Comparison of ENCODE assay signal across 17 cellular contexts in the genomic region with DNA sequence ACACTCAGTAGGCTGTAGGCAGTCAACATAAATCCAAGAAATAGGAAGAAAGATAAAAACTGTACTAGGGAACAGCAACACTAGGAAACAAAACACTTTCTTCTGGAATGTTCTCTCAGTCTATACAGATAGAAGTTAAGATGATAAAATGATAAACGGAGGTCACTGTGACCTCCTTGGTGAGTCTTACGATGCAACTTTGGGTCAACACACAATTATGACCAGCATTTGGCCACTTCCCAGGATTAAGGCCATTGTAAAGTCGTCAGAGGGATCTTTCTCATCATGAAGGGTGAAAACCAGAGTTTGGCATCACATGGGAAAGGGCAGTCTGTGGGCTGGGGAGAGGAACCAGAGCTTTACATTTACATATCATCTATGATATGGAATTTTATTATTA. TPM values are rescaled to one million over a fixed set of nuclear protein-coding genes. Genes with fewer than 3 reads are reported as not detected.
"Had no signal": no experiment of that assay in that cellular context is flagged by ENCODE, and none has a peak within 500 bp of the region (broad histone marks: within the 10 kb centered on the region; RNA-seq: fewer than 3 reads in every experiment).

No MANE protein-coding gene starts in this region.

- H3K4me3 Mint-ChIP-seq: activated CD8-positive, alpha-beta T cell treated with anti-CD3 and anti-CD28 coated beads, Interleukin-2, amount 10 ng/mL, durations not matched to agents 7 days and 5 days; activated T-helper 1 cell treated with anti-CD3 and anti-CD28 coated beads, Interleukin-12 subunit alpha, Interleukin-12 subunit beta, Interleukin-2, Interleukin-4 antibody, amounts not matched to agents 30 ng/mL and 10 ng/mL and 1 ng/mL, durations not matched to agents 14 hours and 24 hours and 36 hours; neural crest cell had no signal

- H3K27me3 ChIP-seq: heart left ventricle, stomach had no signal

- ATAC-seq: activated CD8-positive, alpha-beta T cell treated with anti-CD3 and anti-CD28 coated beads, Interleukin-2, amount 10 ng/mL, durations not matched to agents 7 days and 5 days; heart left ventricle; left lobe of liver had no signal

- H3K9me3 ChIP-seq: heart left ventricle, stomach, thoracic aorta had no signal

- H3K9me3 Mint-ChIP-seq: activated T-helper 1 cell treated with anti-CD3 and anti-CD28 coated beads, Interleukin-12 subunit alpha, Interleukin-12 subunit beta, Interleukin-2, Interleukin-4 antibody, amounts not matched to agents 30 ng/mL and 10 ng/mL and 1 ng/mL, durations not matched to agents 14 hours and 24 hours and 36 hours; neural crest cell had no signal

- DNase-seq: activated CD8-positive, alpha-beta T cell treated with anti-CD3 and anti-CD28 coated beads, Interleukin-2, amount 10 ng/mL, durations not matched to agents 7 days and 5 days; activated naive CD4-positive, alpha-beta T cell; central memory CD4-positive, alpha-beta T cell; cortex of kidney; effector CD8-positive, alpha-beta T cell; heart left ventricle; islet precursor cell; mammary epithelial cell; retina; stimulated activated CD4-positive, alpha-beta T cell treated with anti-CD3 and anti-CD28 coated beads, Interleukin-4, amount 100 ng/mL, for 4 hours; stomach had no signal

- H3K27ac Mint-ChIP-seq: activated CD8-positive, alpha-beta T cell treated with anti-CD3 and anti-CD28 coated beads, Interleukin-2, amount 10 ng/mL, durations not matched to agents 7 days and 5 days; activated T-helper 1 cell treated with anti-CD3 and anti-CD28 coated beads, Interleukin-12 subunit alpha, Interleukin-12 subunit beta, Interleukin-2, Interleukin-4 antibody, amounts not matched to agents 30 ng/mL and 10 ng/mL and 1 ng/mL, durations not matched to agents 14 hours and 24 hours and 36 hours had no signal

- H3K27ac ChIP-seq: epithelial cell of prostate, stomach, thoracic aorta had no signal

- H3K36me3 ChIP-seq: heart left ventricle, stomach, thoracic aorta had no signal

- H3K4me3 ChIP-seq: heart left ventricle, stomach, thoracic aorta had no signal

- H3K4me1 Mint-ChIP-seq: neural crest cell had no signal

- H3K9ac ChIP-seq: parathyroid adenoma had no signal

RNA-seq across cellular contexts. Expression of gene LAMA3, which starts 33.4 kb away (rescaled TPM):
- total RNA-seq: activated T-helper 1 cell treated with anti-CD3 and anti-CD28 coated beads, Interleukin-12 subunit alpha, Interleukin-12 subunit beta, Interleukin-2, Interleukin-4 antibody, amounts not matched to agents 30 ng/mL and 10 ng/mL and 1 ng/mL, durations not matched to agents 14 hours and 24 hours and 36 hours had no signal

RNA-seq across cellular contexts. Expression of gene ANKRD29, which starts 59.9 kb away (rescaled TPM):
- total RNA-seq: activated CD8-positive, alpha-beta T cell treated with anti-CD3 and anti-CD28 coated beads, Interleukin-2, amount 10 ng/mL, durations not matched to agents 7 days and 5 days; activated T-helper 1 cell treated with anti-CD3 and anti-CD28 coated beads, Interleukin-12 subunit alpha, Interleukin-12 subunit beta, Interleukin-2, Interleukin-4 antibody, amounts not matched to agents 30 ng/mL and 10 ng/mL and 1 ng/mL, durations not matched to agents 14 hours and 24 hours and 36 hours had no signal
